In the genomic region with DNA sequence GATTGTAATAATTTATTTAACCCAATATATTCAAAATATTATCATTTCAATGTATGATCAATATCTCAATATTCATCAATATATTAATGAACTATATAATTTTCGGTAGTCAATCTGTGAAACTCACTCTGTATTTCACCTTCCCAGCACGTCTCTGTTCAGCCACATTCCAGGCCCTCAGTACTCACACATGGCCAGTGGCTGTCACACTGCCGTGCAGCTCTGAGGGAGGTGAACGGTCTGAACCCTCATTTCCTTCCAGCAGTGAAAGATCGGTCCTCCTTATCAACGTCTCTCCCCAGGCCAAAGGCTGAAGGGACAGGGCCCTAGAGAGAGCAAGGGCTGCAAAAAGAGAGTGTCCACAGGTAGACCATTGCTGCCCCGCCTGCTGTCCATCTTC, we compare ENCODE assay signal across 11 cellular contexts. TPM values are rescaled to one million over a fixed set of nuclear protein-coding genes. Genes with fewer than 3 reads are reported as not detected.
A peak's percentile ranks its signal among the peaks of the same experiment; 100 is the strongest.
DNase-seq lines count a peak whose midpoint lies in the region; ATAC-seq, FAIRE-seq and TF ChIP-seq lines count a peak whose summit lies in the region.
"Had no signal": no experiment of that assay in that cellular context is flagged by ENCODE, and none has a peak within 500 bp of the region (broad histone marks: within the 10 kb centered on the region; RNA-seq: fewer than 3 reads in every experiment).

No MANE protein-coding gene starts in this region.

- H3K27me3 Mint-ChIP-seq in activated naive CD4-positive, alpha-beta T cell treated with anti-CD3 and anti-CD28 coated beads, Interleukin-2, amount 50 U/mL, for 24 hours: no peaks in the 10 kb centered on the region
- no peaks in the 10 kb centered on the region for H3K27me3 Mint-ChIP-seq in activated naive CD4-positive, alpha-beta T cell treated with anti-CD3 and anti-CD28 coated beads for 36 hours (ENCODE audit: low read depth)
- no peaks in the 10 kb centered on the region for H3K27me3 Mint-ChIP-seq in T-cell
- H3K27me3 Mint-ChIP-seq: activated T-cell treated with anti-CD3 and anti-CD28 coated beads, Interleukin-2, amount 50 U/mL, for 24 hours had no signal

- H3K27ac Mint-ChIP-seq in activated naive CD4-positive, alpha-beta T cell treated with anti-CD3 and anti-CD28 coated beads, Interleukin-2, amount 50 U/mL, for 24 hours: no peak overlapping the region
- H3K27ac Mint-ChIP-seq in activated naive CD4-positive, alpha-beta T cell treated with anti-CD3 and anti-CD28 coated beads for 36 hours: no peak overlapping the region
- H3K27ac Mint-ChIP-seq in T-cell: peak overlapping the region; percentile 23 to 73

- H3K4me3 ChIP-seq in lower lobe of right lung: peak overlapping the region; percentile 89
- peak overlapping the region in 1 of 2 donors; percentile 99 for H3K4me3 ChIP-seq in tibial artery

- intact Hi-C loops in activated naive CD4-positive, alpha-beta T cell treated with anti-CD3 and anti-CD28 coated beads for 36 hours (cut with micrococcal nuclease): loop anchor here (2.0 to 5.0 kb wide), 3 partner anchors 39 to 644 kb away; partner anchors contain the start of genes CNST, TFB2M and ZNF124
- intact Hi-C loops in lower lobe of right lung (cut with DNase I): no loop called here
- intact Hi-C loops in tibial artery (cut with DNase I; ENCODE audit: low total_unique reads): no loop called here

- FAIRE-seq in RCC 7860 (lab: Jason Lieb, UNC): no peak

- no peaks in the 10 kb centered on the region for H3K9me3 ChIP-seq in lower lobe of right lung
- no peaks in the 10 kb centered on the region for H3K9me3 ChIP-seq in tibial artery

- H3K9me3 Mint-ChIP-seq in activated naive CD4-positive, alpha-beta T cell treated with anti-CD3 and anti-CD28 coated beads, Interleukin-2, amount 50 U/mL, for 24 hours: peaks cover 5% of the 10 kb centered on the region
- peaks cover 7% of the 10 kb centered on the region for H3K9me3 Mint-ChIP-seq in activated naive CD4-positive, alpha-beta T cell treated with anti-CD3 and anti-CD28 coated beads for 36 hours
- H3K9me3 Mint-ChIP-seq in T-cell: peaks cover 0 to under 1% (median 0%) of the 10 kb centered on the region in 3 donors

- no peak for DNase-seq in activated naive CD4-positive, alpha-beta T cell treated with anti-CD3 and anti-CD28 coated beads for 36 hours
- DNase-seq in T-cell: no peak
- no peak for DNase-seq in lower lobe of right lung
- no peak for DNase-seq in tibial artery
- DNase-seq in NCI-H345 (lab: John Stamatoyannopoulos, UW): no peak
- no peak for DNase-seq in RCC 7860 (ENCODE audit: low spot score)

- H3K4me1 ChIP-seq in lower lobe of right lung (peaks cover 35% of the 10 kb centered on the region), tibial artery (peaks cover 0 to 42% (median 12%) of the 10 kb centered on the region in 4 donors)

- peak overlapping the region; percentile 44 for H3K4me3 Mint-ChIP-seq in activated naive CD4-positive, alpha-beta T cell treated with anti-CD3 and anti-CD28 coated beads, Interleukin-2, amount 50 U/mL, for 24 hours
- H3K4me3 Mint-ChIP-seq in activated naive CD4-positive, alpha-beta T cell treated with anti-CD3 and anti-CD28 coated beads for 36 hours: no peak overlapping the region
- H3K4me3 Mint-ChIP-seq in T-cell: peak overlapping the region in 2 of 3 donors; percentile 39 to 94

- H3K36me3 ChIP-seq in lower lobe of right lung (no peaks in the 10 kb centered on the region), tibial artery (no peaks in the 10 kb centered on the region)

- peaks cover 18% of the 10 kb centered on the region for H3K36me3 Mint-ChIP-seq in activated naive CD4-positive, alpha-beta T cell treated with anti-CD3 and anti-CD28 coated beads, Interleukin-2, amount 50 U/mL, for 24 hours
- peaks cover 32% of the 10 kb centered on the region for H3K36me3 Mint-ChIP-seq in activated naive CD4-positive, alpha-beta T cell treated with anti-CD3 and anti-CD28 coated beads for 36 hours (ENCODE audit: low read depth)
- H3K36me3 Mint-ChIP-seq in T-cell: peaks cover 15% of the 10 kb centered on the region

- ATAC-seq in T-cell (replicated peaks in 1 of 4) (no peak), lower lobe of right lung (no peak), HG03460 (IDR thresholded peaks at IDR 0.05; ENCODE audit: unreplicated experiment) (no peak)

- peaks cover 65% of the 10 kb centered on the region for H3K4me1 Mint-ChIP-seq in activated naive CD4-positive, alpha-beta T cell treated with anti-CD3 and anti-CD28 coated beads, Interleukin-2, amount 50 U/mL, for 24 hours
- H3K4me1 Mint-ChIP-seq in activated naive CD4-positive, alpha-beta T cell treated with anti-CD3 and anti-CD28 coated beads for 36 hours (ENCODE audit: low read depth): peaks cover 54% of the 10 kb centered on the region
- peaks cover 55 to 66% (median 64%) of the 10 kb centered on the region in 3 donors for H3K4me1 Mint-ChIP-seq in T-cell

- POLR2A ChIA-PET in T-cell (lab: Charles Lee): no interaction called here

- H3K27me3 ChIP-seq in lower lobe of right lung (ENCODE audit: low read depth) (no peaks in the 10 kb centered on the region), tibial artery (no peaks in the 10 kb centered on the region)

- peak overlapping the region; percentile 97 for H3K27ac ChIP-seq in lower lobe of right lung
- H3K27ac ChIP-seq in tibial artery: peak overlapping the region; percentile 86 to 93

- CTCF ChIA-PET in activated naive CD4-positive, alpha-beta T cell treated with anti-CD3 and anti-CD28 coated beads for 36 hours (lab: Charles Lee): no interaction called here
- CTCF ChIA-PET in T-cell (lab: Charles Lee): interaction anchor here in 1 of 2 donors (0.6 kb wide), 1 partner anchor 10 kb away, joined by 3 read pairs; no protein-coding TSS in a partner anchor

- no peak for TF ChIP-seq CTCF in lower lobe of right lung (IDR thresholded peaks at IDR 0.05)
- no peak for TF ChIP-seq CTCF in tibial artery (IDR thresholded peaks at IDR 0.05)

RNA-seq across cellular contexts. Expression of gene ZNF124, which starts 39.5 kb away (rescaled TPM):
- 10 to 100 TPM; 10.6 to 11.8 TPM for total RNA-seq in activated naive CD4-positive, alpha-beta T cell treated with anti-CD3 and anti-CD28 coated beads for 36 hours
- 10 to 100 TPM; 17.0 to 22.1 (median 18.3) TPM for total RNA-seq in T-cell
- total RNA-seq in lower lobe of right lung: 29.1 TPM

RNA-seq across cellular contexts. Expression of gene VN1R5, which starts 44.5 kb away (rescaled TPM):
- total RNA-seq in activated naive CD4-positive, alpha-beta T cell treated with anti-CD3 and anti-CD28 coated beads for 36 hours: not detected
- total RNA-seq in T-cell: not detected
- not detected for total RNA-seq in lower lobe of right lung
- total RNA-seq: mononuclear cell; T-helper 1 cell treated with Interleukin-12 subunit alpha and Interleukin-12 subunit beta and Interleukin-4 antibody, amounts not matched to agents 30 ng/mL and 1 ng/mL, for 36 hours had no signal

Comparison
In these comparisons a context has a peak if more than half of its experiments do, and no peak if none do; other contexts are left out.
1. H3K27ac Mint-ChIP-seq: peak in T-cell (2 of 2); none in activated naive CD4-positive, alpha-beta T cell treated with anti-CD3 and anti-CD28 coated beads, Interleukin-2, amount 50 U/mL, for 24 hours (single experiment) and activated naive CD4-positive, alpha-beta T cell treated with anti-CD3 and anti-CD28 coated beads for 36 hours (single experiment).